Comparison of ENCODE assay signal across 1 cellular context in genomic region chr14:39762576-39763401, GRCh38.
TF ChIP-seq lines count a peak whose summit lies in the region.

No MANE protein-coding gene starts in this region.

TF ChIP-seq in HepG2, 621 proteins besides CTCF, POLR2A, EP300 and RAD21 (continued from another document and continues in another):
- TF ChIP-seq AFF4 (CRISPR knock-in tag; IDR thresholded peaks at IDR 0.05) (no peak), KDM3A (CRISPR knock-in tag; IDR thresholded peaks at IDR 0.05; ENCODE audit: low read depth) (peak; percentile 92), TARDBP (CRISPR knock-in tag; IDR thresholded peaks at IDR 0.05) (peak; percentile 99), SMAD3 (CRISPR knock-in tag; IDR thresholded peaks at IDR 0.05) (no peak), ZNF644 (CRISPR knock-in tag; IDR thresholded peaks at IDR 0.05; ENCODE audit: low read depth) (peak; percentile 72), HDAC2 (CRISPR knock-in tag; IDR thresholded peaks at IDR 0.05) (peak; percentile 87), ZNF34 (CRISPR knock-in tag; IDR thresholded peaks at IDR 0.05; ENCODE audit: borderline replicate concordance) (no peak), ZNF614 (CRISPR knock-in tag; IDR thresholded peaks at IDR 0.05; ENCODE audit: borderline replicate concordance) (peak; percentile 88), ZFP36L1 (CRISPR knock-in tag; IDR thresholded peaks at IDR 0.05) (peak; percentile 76; the same call in 1 of the 2 replicates), ZNF780A (CRISPR knock-in tag; IDR thresholded peaks at IDR 0.05) (peak; percentile 71; the same call in 1 of the 2 replicates), ARID2 (CRISPR knock-in tag; IDR thresholded peaks at IDR 0.05; ENCODE audit: borderline replicate concordance) (peak; percentile 57; the same call in 1 of the 2 replicates), RXRB (CRISPR knock-in tag; IDR thresholded peaks at IDR 0.05; ENCODE audit: borderline replicate concordance) (peak; percentile 98), PPARG (CRISPR knock-in tag; conservative IDR thresholded peaks at IDR 0.05) (peak; percentile 97), SPEN (CRISPR knock-in tag; IDR thresholded peaks at IDR 0.05; ENCODE audit: low read depth) (peak; percentile 99), ZNF142 (CRISPR knock-in tag; IDR thresholded peaks at IDR 0.05) (peak; percentile 44; the same call in 1 of the 2 replicates), NBN (conservative IDR thresholded peaks at IDR 0.05) (no peak), ZMYM3 (CRISPR knock-in tag; IDR thresholded peaks at IDR 0.05) (peak; percentile 89), HMG20A (CRISPR knock-in tag; IDR thresholded peaks at IDR 0.05; ENCODE audit: borderline replicate concordance) (peak; percentile 71; the same call in 1 of the 2 replicates), IKZF4 (CRISPR knock-in tag; IDR thresholded peaks at IDR 0.05; ENCODE audit: borderline replicate concordance, low read depth, not compliant biosample characterization) (no peak), ELF1 (CRISPR knock-in tag; IDR thresholded peaks at IDR 0.05) (peak; percentile 80), NFATC3 (CRISPR knock-in tag; IDR thresholded peaks at IDR 0.05) (no peak), PHF21A (CRISPR knock-in tag; IDR thresholded peaks at IDR 0.05) (peak; percentile 96), NCOA5 (CRISPR knock-in tag; IDR thresholded peaks at IDR 0.05) (no peak), THRA (CRISPR knock-in tag; IDR thresholded peaks at IDR 0.05; ENCODE audit: borderline replicate concordance) (peak; percentile 76; the same call in 1 of the 2 replicates), GTF3A (CRISPR knock-in tag; conservative IDR thresholded peaks at IDR 0.05) (no peak), CEBPZ (IDR thresholded peaks at IDR 0.05; ENCODE audit: low read length) (no peak)
- TF ChIP-seq, protein P1, sequence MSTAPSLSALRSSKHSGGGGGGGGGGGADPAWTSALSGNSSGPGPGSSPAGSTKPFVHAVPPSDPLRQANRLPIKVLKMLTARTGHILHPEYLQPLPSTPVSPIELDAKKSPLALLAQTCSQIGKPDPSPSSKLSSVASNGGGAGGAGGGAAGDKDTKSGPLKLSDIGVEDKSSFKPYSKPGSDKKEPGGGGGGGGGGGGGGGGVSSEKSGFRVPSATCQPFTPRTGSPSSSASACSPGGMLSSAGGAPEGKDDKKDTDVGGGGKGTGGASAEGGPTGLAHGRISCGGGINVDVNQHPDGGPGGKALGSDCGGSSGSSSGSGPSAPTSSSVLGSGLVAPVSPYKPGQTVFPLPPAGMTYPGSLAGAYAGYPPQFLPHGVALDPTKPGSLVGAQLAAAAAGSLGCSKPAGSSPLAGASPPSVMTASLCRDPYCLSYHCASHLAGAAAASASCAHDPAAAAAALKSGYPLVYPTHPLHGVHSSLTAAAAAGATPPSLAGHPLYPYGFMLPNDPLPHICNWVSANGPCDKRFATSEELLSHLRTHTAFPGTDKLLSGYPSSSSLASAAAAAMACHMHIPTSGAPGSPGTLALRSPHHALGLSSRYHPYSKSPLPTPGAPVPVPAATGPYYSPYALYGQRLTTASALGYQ (CRISPR knock-in tag; IDR thresholded peaks at IDR 0.05), result peak; percentile 82
- TF ChIP-seq, protein P2, sequence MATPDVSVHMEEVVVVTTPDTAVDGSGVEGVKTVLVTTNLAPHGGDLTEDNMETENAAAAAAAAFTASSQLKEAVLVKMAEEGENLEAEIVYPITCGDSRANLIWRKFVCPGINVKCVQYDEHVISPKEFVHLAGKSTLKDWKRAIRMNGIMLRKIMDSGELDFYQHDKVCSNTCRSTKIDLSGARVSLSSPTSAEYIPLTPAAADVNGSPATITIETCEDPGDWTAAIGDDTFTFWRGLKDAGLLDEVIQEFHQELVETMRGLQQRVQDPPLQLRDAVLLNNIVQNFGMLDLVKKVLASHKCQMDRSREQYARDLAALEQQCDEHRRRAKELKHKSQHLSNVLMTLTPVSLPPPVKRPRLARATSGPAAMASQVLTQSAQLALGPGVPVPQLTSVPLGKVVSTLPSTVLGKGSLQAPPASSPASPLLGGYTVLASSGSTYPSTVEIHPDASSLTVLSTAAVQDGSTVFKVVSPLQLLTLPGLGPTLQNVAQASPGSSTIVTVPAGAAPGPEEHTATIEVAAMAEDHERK (CRISPR knock-in tag; IDR thresholded peaks at IDR 0.05; ENCODE audit: low read depth), result 0 out of 2 replicates have a peak, but pooled peaks have one; percentile 56
- TF ChIP-seq, protein P3, sequence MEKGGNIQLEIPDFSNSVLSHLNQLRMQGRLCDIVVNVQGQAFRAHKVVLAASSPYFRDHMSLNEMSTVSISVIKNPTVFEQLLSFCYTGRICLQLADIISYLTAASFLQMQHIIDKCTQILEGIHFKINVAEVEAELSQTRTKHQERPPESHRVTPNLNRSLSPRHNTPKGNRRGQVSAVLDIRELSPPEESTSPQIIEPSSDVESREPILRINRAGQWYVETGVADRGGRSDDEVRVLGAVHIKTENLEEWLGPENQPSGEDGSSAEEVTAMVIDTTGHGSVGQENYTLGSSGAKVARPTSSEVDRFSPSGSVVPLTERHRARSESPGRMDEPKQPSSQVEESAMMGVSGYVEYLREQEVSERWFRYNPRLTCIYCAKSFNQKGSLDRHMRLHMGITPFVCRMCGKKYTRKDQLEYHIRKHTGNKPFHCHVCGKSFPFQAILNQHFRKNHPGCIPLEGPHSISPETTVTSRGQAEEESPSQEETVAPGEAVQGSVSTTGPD (CRISPR knock-in tag; IDR thresholded peaks at IDR 0.05), result peak; percentile 72; the same call in 1 of the 2 replicates
- TF ChIP-seq, protein P4, sequence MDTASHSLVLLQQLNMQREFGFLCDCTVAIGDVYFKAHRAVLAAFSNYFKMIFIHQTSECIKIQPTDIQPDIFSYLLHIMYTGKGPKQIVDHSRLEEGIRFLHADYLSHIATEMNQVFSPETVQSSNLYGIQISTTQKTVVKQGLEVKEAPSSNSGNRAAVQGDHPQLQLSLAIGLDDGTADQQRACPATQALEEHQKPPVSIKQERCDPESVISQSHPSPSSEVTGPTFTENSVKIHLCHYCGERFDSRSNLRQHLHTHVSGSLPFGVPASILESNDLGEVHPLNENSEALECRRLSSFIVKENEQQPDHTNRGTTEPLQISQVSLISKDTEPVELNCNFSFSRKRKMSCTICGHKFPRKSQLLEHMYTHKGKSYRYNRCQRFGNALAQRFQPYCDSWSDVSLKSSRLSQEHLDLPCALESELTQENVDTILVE (CRISPR knock-in tag; IDR thresholded peaks at IDR 0.05), result no peak; the same call in none of the 2 replicates
- TF ChIP-seq, protein P5, sequence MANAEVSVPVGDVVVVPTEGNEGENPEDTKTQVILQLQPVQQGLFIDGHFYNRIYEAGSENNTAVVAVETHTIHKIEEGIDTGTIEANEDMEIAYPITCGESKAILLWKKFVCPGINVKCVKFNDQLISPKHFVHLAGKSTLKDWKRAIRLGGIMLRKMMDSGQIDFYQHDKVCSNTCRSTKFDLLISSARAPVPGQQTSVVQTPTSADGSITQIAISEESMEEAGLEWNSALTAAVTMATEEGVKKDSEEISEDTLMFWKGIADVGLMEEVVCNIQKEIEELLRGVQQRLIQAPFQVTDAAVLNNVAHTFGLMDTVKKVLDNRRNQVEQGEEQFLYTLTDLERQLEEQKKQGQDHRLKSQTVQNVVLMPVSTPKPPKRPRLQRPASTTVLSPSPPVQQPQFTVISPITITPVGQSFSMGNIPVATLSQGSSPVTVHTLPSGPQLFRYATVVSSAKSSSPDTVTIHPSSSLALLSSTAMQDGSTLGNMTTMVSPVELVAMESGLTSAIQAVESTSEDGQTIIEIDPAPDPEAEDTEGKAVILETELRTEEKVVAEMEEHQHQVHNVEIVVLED (CRISPR knock-in tag; IDR thresholded peaks at IDR 0.05; ENCODE audit: borderline replicate concordance), result peak; percentile 78; the same call in 1 of the 2 replicates
- TF ChIP-seq, protein P6, sequence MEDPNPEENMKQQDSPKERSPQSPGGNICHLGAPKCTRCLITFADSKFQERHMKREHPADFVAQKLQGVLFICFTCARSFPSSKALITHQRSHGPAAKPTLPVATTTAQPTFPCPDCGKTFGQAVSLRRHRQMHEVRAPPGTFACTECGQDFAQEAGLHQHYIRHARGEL (CRISPR knock-in tag; IDR thresholded peaks at IDR 0.05), result peak; percentile 90; the same call in 1 of the 2 replicates
